In genomic region chr3:197796087-197796486, GRCh38 we compare ENCODE assay signal across 30 cellular contexts. TPM values are rescaled to one million over a fixed set of nuclear protein-coding genes. Genes with fewer than 3 reads are reported as not detected.
DNase-seq lines count a peak whose midpoint lies in the region; ATAC-seq and TF ChIP-seq lines count a peak whose summit lies in the region.
"Had no signal": no experiment of that assay in that cellular context is flagged by ENCODE, and none has a peak within 500 bp of the region (broad histone marks: within the 10 kb centered on the region; RNA-seq: fewer than 3 reads in every experiment).

No MANE protein-coding gene starts in this region.

- H3K9ac ChIP-seq in IMR-90 (ENCODE audit: low read depth, low read length) = no peak overlapping the region
- H3K9ac ChIP-seq: BLaER1 treated with 17β-estradiol and CSF1 and Interleukin-3, amounts not matched to agents 10 nM and 100 nM had no signal

- no peak overlapping the region for H3K4me3 ChIP-seq in IMR-90 (ENCODE audit: insufficient read depth, low read depth, low read length)
- H3K4me3 ChIP-seq: adrenal gland; BLaER1 treated with 17β-estradiol and CSF1 and Interleukin-3, amounts not matched to agents 10 nM and 100 nM; gastrocnemius medialis; SJCRH30; smooth muscle cell; tibial nerve had no signal

- 100% methylated on average over 1 of the region's 4 CpGs; no CpG with 5 or more reads in 1 of the 2 experiments for WGBS in IMR-90 (ENCODE audit: extremely low coverage in 2 of 2, insufficient read length in 1 of 2), 2 experiments

- no peak overlapping the region for H3K27ac ChIP-seq in IMR-90 (ENCODE audit: insufficient read depth, low read length)
- H3K27ac ChIP-seq: adrenal gland; BLaER1 treated with 17β-estradiol and CSF1 and Interleukin-3, amounts not matched to agents 10 nM and 100 nM; brain microvascular endothelial cell; gastrocnemius medialis; SJCRH30 had no signal

- peaks cover 14% of the 10 kb centered on the region for H3K4me1 ChIP-seq in IMR-90 (ENCODE audit: control insufficient read depth, insufficient read depth, low read length)

- no peak overlapping the region for H3K4me3 Mint-ChIP-seq in activated naive CD8-positive, alpha-beta T cell treated with anti-CD3 and anti-CD28 coated beads, Interleukin-2, amount 50 U/mL, for 24 hours
- no peak overlapping the region for H3K4me3 Mint-ChIP-seq in activated naive CD8-positive, alpha-beta T cell treated with anti-CD3 and anti-CD28 coated beads for 36 hours
- H3K4me3 Mint-ChIP-seq in WTC11 = no peak overlapping the region
- no peak overlapping the region for H3K4me3 Mint-ChIP-seq in stimulated activated memory B cell treated with anti-CD40 and anti-IgM and Interleukin-4, amounts not matched to agents 10 μg/mL and 1 μg/mL and 100 μg/mL, for 72 hours
- no peak overlapping the region for H3K4me3 Mint-ChIP-seq in CD14-positive monocyte

- peaks cover 88% of the 10 kb centered on the region for H4K20me1 ChIP-seq in IMR-90 (ENCODE audit: insufficient read depth, low read length)

- peaks cover 78% of the 10 kb centered on the region for H3K4me1 Mint-ChIP-seq in activated naive CD8-positive, alpha-beta T cell treated with anti-CD3 and anti-CD28 coated beads, Interleukin-2, amount 50 U/mL, for 24 hours
- peaks cover 58% of the 10 kb centered on the region for H3K4me1 Mint-ChIP-seq in activated naive CD8-positive, alpha-beta T cell treated with anti-CD3 and anti-CD28 coated beads for 36 hours
- H3K4me1 Mint-ChIP-seq in WTC11 (peaks cover 20% of the 10 kb centered on the region), CD14-positive monocyte (peaks cover 41% of the 10 kb centered on the region)
- H3K4me1 Mint-ChIP-seq in stimulated activated memory B cell treated with anti-CD40 and anti-IgM and Interleukin-4, amounts not matched to agents 10 μg/mL and 1 μg/mL and 100 μg/mL, for 72 hours = peaks cover 80% of the 10 kb centered on the region

- no peak for DNase-seq in activated naive CD8-positive, alpha-beta T cell treated with anti-CD3 and anti-CD28 coated beads, Interleukin-2, amount 50 U/mL, for 24 hours
- no peak for DNase-seq in activated naive CD8-positive, alpha-beta T cell treated with anti-CD3 and anti-CD28 coated beads for 36 hours
- DNase-seq in IMR-90 (no peak), WTC11 (ENCODE audit: low spot score) (no peak), NCI-H2196 treated with DMSO at 0.1 percent for 48 hours (lab: John Stamatoyannopoulos, UW; ENCODE audit: unreplicated experiment) (no peak), COLO829 (ENCODE audit: low spot score) (no peak), CD14-positive monocyte (ENCODE audit: low spot score) (no peak)
- DNase-seq: activated CD4-positive, CD25-positive, alpha-beta regulatory T cell treated with anti-CD3 and anti-CD28 coated beads, Interleukin-2, amount 50 U/mL, for 72 hours; activated CD8-positive, alpha-beta memory T cell treated with anti-CD3 and anti-CD28 coated beads for 24 hours; activated gamma-delta T cell treated with Interleukin-2 at 50 U/mL for 16 hours; activated T-cell treated with anti-CD3 and anti-CD28 coated beads, Interleukin-2, amount 50 U/mL, for 1 hour; adrenal gland; brain microvascular endothelial cell; EL; gastrocnemius medialis; hypothalamus; naive thymus-derived CD8-positive, alpha-beta T cell; NCI-H1105; NCI-H187 treated with DMSO at 0.1 percent for 48 hours; NCI-H2171 treated with DMSO at 0.1 percent for 48 hours; NCI-H526 treated with DMSO at 0.1 percent for 48 hours; retina; SJCRH30; stimulated activated CD4-positive, alpha-beta T cell treated with anti-CD3 and anti-CD28 coated beads, Interleukin-1b, Interleukin-23, amount 100 ng/mL, for 48 hours; stimulated activated CD8-positive, alpha-beta memory T cell treated with anti-CD3 and anti-CD28 coated beads, Interleukin-4, amount 100 ng/mL, for 48 hours had no signal

- H3K27ac Mint-ChIP-seq in activated naive CD8-positive, alpha-beta T cell treated with anti-CD3 and anti-CD28 coated beads, Interleukin-2, amount 50 U/mL, for 24 hours = peak overlapping the region; percentile 16
- H3K27ac Mint-ChIP-seq in activated naive CD8-positive, alpha-beta T cell treated with anti-CD3 and anti-CD28 coated beads for 36 hours = no peak overlapping the region
- peak overlapping the region; percentile 58 for H3K27ac Mint-ChIP-seq in WTC11
- H3K27ac Mint-ChIP-seq in stimulated activated memory B cell treated with anti-CD40 and anti-IgM and Interleukin-4, amounts not matched to agents 10 μg/mL and 1 μg/mL and 100 μg/mL, for 72 hours = peak overlapping the region; percentile 71
- peak overlapping the region in 1 of 7 donors; percentile 23 for H3K27ac Mint-ChIP-seq in CD14-positive monocyte

- H2AK5ac ChIP-seq in IMR-90 (ENCODE audit: low read depth, low read length) = no peak overlapping the region

- in situ Hi-C loops in IMR-90 (cut with MboI; ENCODE audit: low sequenced_read_pairs) = no loop called here

- H2BK15ac ChIP-seq in IMR-90 (ENCODE audit: low read depth, low read length) = no peak overlapping the region

- H3K9me3 ChIP-seq in IMR-90 (ENCODE audit: control insufficient read depth, insufficient read depth, low read length) = no peaks in the 10 kb centered on the region
- H3K9me3 ChIP-seq: adrenal gland; BLaER1 treated with 17β-estradiol and CSF1 and Interleukin-3, amounts not matched to agents 10 nM and 100 nM; gastrocnemius medialis; SJCRH30; tibial nerve had no signal

- H3K36me3 ChIP-seq in IMR-90 (ENCODE audit: control insufficient read depth, insufficient read depth, low read length) = no peaks in the 10 kb centered on the region
- H3K36me3 ChIP-seq: adrenal gland, brain microvascular endothelial cell, gastrocnemius medialis, tibial nerve had no signal

- H3K23ac ChIP-seq in IMR-90 (ENCODE audit: low read depth, low read length) = peak overlapping the region; percentile 73

- peaks cover 13 to 63% of the 10 kb centered on the region in 2 experiments for H3K79me1 ChIP-seq in IMR-90 (ENCODE audit: low read depth in 1 of 2, low read length in 2 of 2)

- peak overlapping the region; percentile 12 for H2BK5ac ChIP-seq in IMR-90 (ENCODE audit: low read depth, low read length, poor library complexity, severe bottlenecking)

- no peaks in the 10 kb centered on the region for H3K27me3 ChIP-seq in IMR-90 (ENCODE audit: control insufficient read depth, insufficient read depth, low read length)
- H3K27me3 ChIP-seq: adrenal gland; BLaER1 treated with 17β-estradiol and CSF1 and Interleukin-3, amounts not matched to agents 10 nM and 100 nM; brain microvascular endothelial cell; gastrocnemius medialis; SJCRH30; tibial nerve had no signal

- no peak overlapping the region for H2AK9ac ChIP-seq in IMR-90 (replicated peaks; ENCODE audit: low read depth, low read length, poor library complexity)

- peaks cover 14% of the 10 kb centered on the region for H3K9me1 ChIP-seq in IMR-90 (ENCODE audit: insufficient read depth, low read length)

- H3K18ac ChIP-seq in IMR-90 (ENCODE audit: low read depth, low read length) = no peak overlapping the region

- H2BK20ac ChIP-seq in IMR-90 (ENCODE audit: low read depth, low read length) = no peak overlapping the region

- ATAC-seq in activated naive CD8-positive, alpha-beta T cell treated with anti-CD3 and anti-CD28 coated beads, Interleukin-2, amount 50 U/mL, for 24 hours = no peak
- ATAC-seq in IMR-90 (ENCODE audit: low read depth) = no peak
- ATAC-seq in WTC11 = no peak
- no peak for ATAC-seq in stimulated activated memory B cell treated with anti-CD40 and anti-IgM and Interleukin-4, amounts not matched to agents 10 μg/mL and 1 μg/mL and 100 μg/mL, for 72 hours
- ATAC-seq: gastrocnemius medialis; left lobe of liver; naive thymus-derived CD8-positive, alpha-beta T cell had no signal

- H2AFZ ChIP-seq in IMR-90 (replicated peaks; ENCODE audit: low read length, poor library complexity) = no peak overlapping the region

- no TSS peak for BruUV-seq in IMR-90 (replicated peaks; lab: Mats Ljungman, UMichigan)

- no peaks in the 10 kb centered on the region for H3K27me3 Mint-ChIP-seq in activated naive CD8-positive, alpha-beta T cell treated with anti-CD3 and anti-CD28 coated beads, Interleukin-2, amount 50 U/mL, for 24 hours
- no peaks in the 10 kb centered on the region for H3K27me3 Mint-ChIP-seq in activated naive CD8-positive, alpha-beta T cell treated with anti-CD3 and anti-CD28 coated beads for 36 hours
- no peaks in the 10 kb centered on the region for H3K27me3 Mint-ChIP-seq in WTC11 (ENCODE audit: low read depth)
- no peaks in the 10 kb centered on the region for H3K27me3 Mint-ChIP-seq in stimulated activated memory B cell treated with anti-CD40 and anti-IgM and Interleukin-4, amounts not matched to agents 10 μg/mL and 1 μg/mL and 100 μg/mL, for 72 hours
- H3K27me3 Mint-ChIP-seq in CD14-positive monocyte (ENCODE audit: low read depth in 3 of 3) = peaks cover 0 to 2% (median 0%) of the 10 kb centered on the region in 3 donors
- H3K27me3 Mint-ChIP-seq: naive thymus-derived CD8-positive, alpha-beta T cell had no signal

- no peak for TF ChIP-seq POLR2A in IMR-90 (IDR thresholded peaks at IDR 0.05; ENCODE audit: low read depth, low read length)

- CTCF ChIA-PET in IMR-90 (lab: Yijun Ruan, JAX) = interaction anchor here (0.6 kb wide), 1 partner anchor 32 kb away, joined by 3 read pairs; no protein-coding TSS in a partner anchor
- CTCF ChIA-PET in WTC11 (lab: Charles Lee) = no interaction called here

- H3K14ac ChIP-seq in IMR-90 (replicated peaks; ENCODE audit: low read depth, low read length) = no peak overlapping the region; the same call in 1 of the 2 replicates

- no peak overlapping the region for H4K5ac ChIP-seq in IMR-90 (ENCODE audit: low read depth, low read length)

- dilution Hi-C loops in IMR-90 (cut with HindIII; ENCODE audit: low sequenced_read_pairs, unreplicated experiment) = no loop called here

- H2BK120ac ChIP-seq in IMR-90 (ENCODE audit: low read depth, low read length) = no peak overlapping the region

- H4K91ac ChIP-seq in IMR-90 (ENCODE audit: insufficient read depth, low read depth, low read length) = no peak overlapping the region

- H3K9me3 Mint-ChIP-seq in activated naive CD8-positive, alpha-beta T cell treated with anti-CD3 and anti-CD28 coated beads, Interleukin-2, amount 50 U/mL, for 24 hours = no peaks in the 10 kb centered on the region
- H3K9me3 Mint-ChIP-seq in activated naive CD8-positive, alpha-beta T cell treated with anti-CD3 and anti-CD28 coated beads for 36 hours = no peaks in the 10 kb centered on the region
- no peaks in the 10 kb centered on the region for H3K9me3 Mint-ChIP-seq in WTC11
- no peaks in the 10 kb centered on the region for H3K9me3 Mint-ChIP-seq in stimulated activated memory B cell treated with anti-CD40 and anti-IgM and Interleukin-4, amounts not matched to agents 10 μg/mL and 1 μg/mL and 100 μg/mL, for 72 hours
- H3K9me3 Mint-ChIP-seq in CD14-positive monocyte = no peaks in the 10 kb centered on the region
- H3K9me3 Mint-ChIP-seq: naive thymus-derived CD8-positive, alpha-beta T cell had no signal

- TF ChIP-seq RAD21 in IMR-90 (IDR thresholded peaks at IDR 0.05; ENCODE audit: low read length) = no peak

- H3K4me2 ChIP-seq in IMR-90 (ENCODE audit: low read depth, low read length) = no peak overlapping the region
- H3K4me2 ChIP-seq: smooth muscle cell had no signal

- POLR2A ChIA-PET in IMR-90 (lab: Charles Lee; ENCODE audit: unreplicated experiment) = no interaction called here
- POLR2A ChIA-PET in WTC11 (lab: Charles Lee) = no interaction called here

- no peak overlapping the region for H3K56ac ChIP-seq in IMR-90 (ENCODE audit: extremely low read depth, insufficient read depth, low read length)

- H4K8ac ChIP-seq in IMR-90 (ENCODE audit: low read depth in 2 of 2, low read length in 2 of 2) = no peak overlapping the region

- H3K36me3 Mint-ChIP-seq in activated naive CD8-positive, alpha-beta T cell treated with anti-CD3 and anti-CD28 coated beads, Interleukin-2, amount 50 U/mL, for 24 hours (ENCODE audit: low read depth) = peaks cover 4% of the 10 kb centered on the region
- H3K36me3 Mint-ChIP-seq in activated naive CD8-positive, alpha-beta T cell treated with anti-CD3 and anti-CD28 coated beads for 36 hours = peaks cover 1% of the 10 kb centered on the region
- H3K36me3 Mint-ChIP-seq in WTC11 = no peaks in the 10 kb centered on the region
- H3K36me3 Mint-ChIP-seq in stimulated activated memory B cell treated with anti-CD40 and anti-IgM and Interleukin-4, amounts not matched to agents 10 μg/mL and 1 μg/mL and 100 μg/mL, for 72 hours = peaks cover 5% of the 10 kb centered on the region
- no peaks in the 10 kb centered on the region for H3K36me3 Mint-ChIP-seq in CD14-positive monocyte

- intact Hi-C loops in IMR-90 (cut with micrococcal nuclease) (no loop called here), CD14-positive monocyte (cut with micrococcal nuclease) (no loop called here)

- no peak overlapping the region for H3K4ac ChIP-seq in IMR-90 (ENCODE audit: low read depth, low read length)

- TF ChIP-seq CTCF in IMR-90 (conservative IDR thresholded peaks at IDR 0.05; ENCODE audit: low read depth, low read length) = no peak
- TF ChIP-seq CTCF in WTC11 (IDR thresholded peaks at IDR 0.05) = no peak
- TF ChIP-seq CTCF in CD14-positive monocyte (IDR thresholded peaks at IDR 0.05) = no peak

RNA-seq across cellular contexts. Expression of gene LRCH3, which starts 5.0 kb away (rescaled TPM):
- 10 to 100 TPM; 33.6 to 34.4 TPM for total RNA-seq in activated naive CD8-positive, alpha-beta T cell treated with anti-CD3 and anti-CD28 coated beads for 36 hours
- 28.5 and 33.1 TPM in 2 replicates for total RNA-seq in IMR-90 (2012; rRNA removed)
- polyA plus RNA-seq in IMR-90 (2012; rRNA removed) = 30.4 and 40.5 TPM in 2 replicates
- polyA plus RNA-seq in IMR-90 (2012; cell fraction: cytosol; rRNA removed) = 14.1 and 42.1 TPM in 2 replicates
- 19.7 and 60.8 TPM in 2 replicates for polyA plus RNA-seq in IMR-90 (2012; cell fraction: nucleus; rRNA removed; ENCODE audit: low replicate concordance)
- 63.6 to 68.7 TPM (median 64.4 TPM) in 3 replicates for total RNA-seq in WTC11 (2021)
- polyA plus RNA-seq in CD14-positive monocyte = 1 to 10 TPM; 4.1 to 7.4 TPM

RNA-seq across cellular contexts. Expression of gene FYTTD1, which starts 46.4 kb away (rescaled TPM):
- 10 to 100 TPM; 23.2 to 25.0 TPM for total RNA-seq in activated naive CD8-positive, alpha-beta T cell treated with anti-CD3 and anti-CD28 coated beads for 36 hours
- total RNA-seq in IMR-90 (2012; rRNA removed) (50.2 and 67.2 TPM in 2 replicates), WTC11 (2021) (21.4 to 24.5 TPM (median 23.7 TPM) in 3 replicates)
- polyA plus RNA-seq in IMR-90 (2012; rRNA removed) (15.4 and 20.4 TPM in 2 replicates), CD14-positive monocyte (10 to 100 TPM; 59.4 to 73.2 TPM)
- polyA plus RNA-seq in IMR-90 (2012; cell fraction: cytosol; rRNA removed) = 2.2 and 3.6 TPM in 2 replicates
- 1.6 and 12.9 TPM in 2 replicates for polyA plus RNA-seq in IMR-90 (2012; cell fraction: nucleus; rRNA removed; ENCODE audit: low replicate concordance)

RNA-seq across cellular contexts. Expression of gene RUBCN, which starts 59.4 kb away (rescaled TPM):
- 10 to 100 TPM; 23.7 to 24.7 TPM for total RNA-seq in activated naive CD8-positive, alpha-beta T cell treated with anti-CD3 and anti-CD28 coated beads for 36 hours
- total RNA-seq in IMR-90 (2012; rRNA removed) (8.3 and 10.8 TPM in 2 replicates), WTC11 (2021) (21.8 to 22.9 TPM (median 22.9 TPM) in 3 replicates)
- polyA plus RNA-seq in IMR-90 (2012; rRNA removed) (11.8 and 12.6 TPM in 2 replicates), CD14-positive monocyte (10 to 100 TPM in 1 of 2 donors, 1 to 10 TPM in 1; 8.6 to 13.5 TPM)
- polyA plus RNA-seq in IMR-90 (2012; cell fraction: cytosol; rRNA removed) = 6.2 and 10.4 TPM in 2 replicates
- polyA plus RNA-seq in IMR-90 (2012; cell fraction: nucleus; rRNA removed; ENCODE audit: low replicate concordance) = 31.5 and 32.7 TPM in 2 replicates
